ENCODE assay signal across 1 cellular context in the genomic region with DNA sequence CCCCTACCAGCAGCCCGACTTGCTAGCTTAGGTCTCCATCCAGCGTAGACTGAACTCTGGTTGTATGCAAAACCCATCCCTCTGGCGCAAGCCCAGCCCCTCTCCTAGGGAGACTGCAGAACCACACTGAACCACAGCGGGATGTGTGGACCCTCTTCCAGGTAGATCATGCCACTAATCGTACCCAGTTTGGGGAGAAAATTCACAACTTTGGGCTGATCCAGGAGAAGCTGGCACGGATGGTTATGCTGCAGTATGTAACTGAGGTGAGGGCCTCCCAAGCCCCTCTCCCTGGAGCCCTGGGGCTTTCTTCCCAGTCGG.
TF ChIP-seq lines count a peak whose summit lies in the region.

No MANE protein-coding gene starts in this region.

TF ChIP-seq in PFSK-1, 5 proteins besides CTCF, POLR2A, EP300 and RAD21 (continued from another document):
- TF ChIP-seq, protein P1, sequence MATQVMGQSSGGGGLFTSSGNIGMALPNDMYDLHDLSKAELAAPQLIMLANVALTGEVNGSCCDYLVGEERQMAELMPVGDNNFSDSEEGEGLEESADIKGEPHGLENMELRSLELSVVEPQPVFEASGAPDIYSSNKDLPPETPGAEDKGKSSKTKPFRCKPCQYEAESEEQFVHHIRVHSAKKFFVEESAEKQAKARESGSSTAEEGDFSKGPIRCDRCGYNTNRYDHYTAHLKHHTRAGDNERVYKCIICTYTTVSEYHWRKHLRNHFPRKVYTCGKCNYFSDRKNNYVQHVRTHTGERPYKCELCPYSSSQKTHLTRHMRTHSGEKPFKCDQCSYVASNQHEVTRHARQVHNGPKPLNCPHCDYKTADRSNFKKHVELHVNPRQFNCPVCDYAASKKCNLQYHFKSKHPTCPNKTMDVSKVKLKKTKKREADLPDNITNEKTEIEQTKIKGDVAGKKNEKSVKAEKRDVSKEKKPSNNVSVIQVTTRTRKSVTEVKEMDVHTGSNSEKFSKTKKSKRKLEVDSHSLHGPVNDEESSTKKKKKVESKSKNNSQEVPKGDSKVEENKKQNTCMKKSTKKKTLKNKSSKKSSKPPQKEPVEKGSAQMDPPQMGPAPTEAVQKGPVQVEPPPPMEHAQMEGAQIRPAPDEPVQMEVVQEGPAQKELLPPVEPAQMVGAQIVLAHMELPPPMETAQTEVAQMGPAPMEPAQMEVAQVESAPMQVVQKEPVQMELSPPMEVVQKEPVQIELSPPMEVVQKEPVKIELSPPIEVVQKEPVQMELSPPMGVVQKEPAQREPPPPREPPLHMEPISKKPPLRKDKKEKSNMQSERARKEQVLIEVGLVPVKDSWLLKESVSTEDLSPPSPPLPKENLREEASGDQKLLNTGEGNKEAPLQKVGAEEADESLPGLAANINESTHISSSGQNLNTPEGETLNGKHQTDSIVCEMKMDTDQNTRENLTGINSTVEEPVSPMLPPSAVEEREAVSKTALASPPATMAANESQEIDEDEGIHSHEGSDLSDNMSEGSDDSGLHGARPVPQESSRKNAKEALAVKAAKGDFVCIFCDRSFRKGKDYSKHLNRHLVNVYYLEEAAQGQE (IDR thresholded peaks at IDR 0.05; ENCODE audit: insufficient read depth in 1 of 2, low read depth in 2 of 2, low read length in 2 of 2), result no peak
- no peak for TF ChIP-seq FOXP2 (optimal IDR thresholded peaks at IDR 0.05; ENCODE audit: borderline replicate concordance, extremely low read depth, extremely low read length, insufficient read depth)
- TF ChIP-seq SIN3A (IDR thresholded peaks at IDR 0.05; ENCODE audit: borderline replicate concordance, insufficient read depth, low read length), result no peak
